ENCODE assay signal across 30 cellular contexts in genomic region chr20:9427430-9427829, GRCh38.
"Had no signal": no experiment of that assay in that cellular context is flagged by ENCODE, and none has a peak within 500 bp of the region (broad histone marks: within the 10 kb centered on the region; RNA-seq: fewer than 3 reads in every experiment).

No MANE protein-coding gene starts in this region.

- H3K36me3 Mint-ChIP-seq: activated naive CD4-positive, alpha-beta T cell treated with anti-CD3 and anti-CD28 coated beads, Interleukin-2, amount 10 ng/mL, durations not matched to agents 7 days and 5 days; activated naive CD4-positive, alpha-beta T cell treated with anti-CD3 and anti-CD28 coated beads, Interleukin-2, amount 50 U/mL, for 72 hours; activated naive CD8-positive, alpha-beta T cell treated with anti-CD3 and anti-CD28 coated beads, Interleukin-2, amount 10 ng/mL, durations not matched to agents 7 days and 5 days; WTC11 had no signal

- H3K27ac ChIP-seq: brain microvascular endothelial cell, coronary artery, esophagus muscularis mucosa, gastroesophageal sphincter, heart right ventricle, VCaP had no signal

- H3K4me1 Mint-ChIP-seq: activated CD4-positive, alpha-beta memory T cell treated with anti-CD3 and anti-CD28 coated beads, Interleukin-2, amount 10 ng/mL, durations not matched to agents 7 days and 5 days; activated CD4-positive, alpha-beta T cell treated with anti-CD3 and anti-CD28 coated beads, Interleukin-2, amount 10 ng/mL, durations not matched to agents 7 days and 5 days; activated naive CD4-positive, alpha-beta T cell treated with anti-CD3 and anti-CD28 coated beads, Interleukin-2, amount 10 ng/mL, durations not matched to agents 7 days and 5 days; activated naive CD8-positive, alpha-beta T cell treated with anti-CD3 and anti-CD28 coated beads, Interleukin-2, amount 10 ng/mL, durations not matched to agents 7 days and 5 days; central memory CD8-positive, alpha-beta T cell; WTC11 had no signal

- H3K27ac Mint-ChIP-seq: activated CD4-positive, alpha-beta memory T cell treated with anti-CD3 and anti-CD28 coated beads, Interleukin-2, amount 10 ng/mL, durations not matched to agents 7 days and 5 days; activated CD4-positive, alpha-beta T cell treated with anti-CD3 and anti-CD28 coated beads, Interleukin-2, amount 10 ng/mL, durations not matched to agents 7 days and 5 days; activated naive CD4-positive, alpha-beta T cell treated with anti-CD3 and anti-CD28 coated beads, Interleukin-2, amount 10 ng/mL, durations not matched to agents 7 days and 5 days; activated naive CD4-positive, alpha-beta T cell treated with anti-CD3 and anti-CD28 coated beads, Interleukin-2, amount 50 U/mL, for 72 hours; activated naive CD8-positive, alpha-beta T cell treated with anti-CD3 and anti-CD28 coated beads, Interleukin-2, amount 10 ng/mL, durations not matched to agents 7 days and 5 days; activated T-cell treated with anti-CD3 and anti-CD28 coated beads, Interleukin-2, amount 50 U/mL, for 24 hours; activated T-cell treated with anti-CD3 and anti-CD28 coated beads, Interleukin-2, amount 50 U/mL, for 72 hours; dendritic cell treated with granulocyte-macrophage colony-stimulating factor and Interleukin-4, amounts not matched to agents 40 ng/mL and 50 ng/mL, for 4 days; effector memory CD8-positive, alpha-beta T cell; WTC11 had no signal

- H3K9me3 ChIP-seq: esophagus muscularis mucosa, gastroesophageal sphincter, heart right ventricle had no signal

- H3K27me3 Mint-ChIP-seq: activated CD4-positive, alpha-beta memory T cell treated with anti-CD3 and anti-CD28 coated beads, Interleukin-2, amount 10 ng/mL, durations not matched to agents 7 days and 5 days; activated CD4-positive, alpha-beta T cell treated with anti-CD3 and anti-CD28 coated beads, Interleukin-2, amount 10 ng/mL, durations not matched to agents 7 days and 5 days; activated naive CD4-positive, alpha-beta T cell treated with anti-CD3 and anti-CD28 coated beads, Interleukin-2, amount 10 ng/mL, durations not matched to agents 7 days and 5 days; activated T-cell treated with anti-CD3 and anti-CD28 coated beads, Interleukin-2, amount 50 U/mL, for 24 hours; central memory CD8-positive, alpha-beta T cell; dendritic cell treated with granulocyte-macrophage colony-stimulating factor and Interleukin-4, amounts not matched to agents 40 ng/mL and 50 ng/mL, for 4 days; effector memory CD8-positive, alpha-beta T cell had no signal

- ATAC-seq: activated naive CD4-positive, alpha-beta T cell treated with anti-CD3 and anti-CD28 coated beads, Interleukin-2, amount 50 U/mL, for 72 hours; activated T-cell treated with anti-CD3 and anti-CD28 coated beads, Interleukin-2, amount 50 U/mL, for 72 hours; effector memory CD8-positive, alpha-beta T cell; gastroesophageal sphincter; WTC11 had no signal

- DNase-seq: activated CD4-positive, alpha-beta memory T cell treated with anti-CD3 and anti-CD28 coated beads, Interleukin-2, amount 10 ng/mL, durations not matched to agents 7 days and 5 days; activated CD4-positive, alpha-beta T cell treated with anti-CD3 and anti-CD28 coated beads for 1 hour; activated CD4-positive, alpha-beta T cell treated with anti-CD3 and anti-CD28 coated beads for 4 hours; activated CD4-positive, alpha-beta T cell treated with anti-CD3 and anti-CD28 coated beads, Interleukin-2, amount 10 ng/mL, durations not matched to agents 7 days and 5 days; activated CD4-positive, alpha-beta T cell treated with anti-CD3 and anti-CD28 coated beads, Interleukin-2, amount 50 U/mL, for 4 hours; activated CD8-positive, alpha-beta memory T cell treated with anti-CD3 and anti-CD28 coated beads, Interleukin-2, amount 50 U/mL, for 48 hours; activated gamma-delta T cell; activated naive CD4-positive, alpha-beta T cell; activated naive CD4-positive, alpha-beta T cell treated with anti-CD3 and anti-CD28 coated beads, Interleukin-2, amount 10 ng/mL, durations not matched to agents 7 days and 5 days; activated naive CD8-positive, alpha-beta T cell treated with anti-CD3 and anti-CD28 coated beads, Interleukin-2, amount 10 ng/mL, durations not matched to agents 7 days and 5 days; activated T-cell treated with anti-CD3 and anti-CD28 coated beads for 4 hours; activated T-cell treated with anti-CD3 and anti-CD28 coated beads, Interleukin-2, amount 50 U/mL, for 24 hours; activated T-cell treated with anti-CD3 and anti-CD28 coated beads, Interleukin-2, amount 50 U/mL, for 72 hours; amniotic stem cell; anterior cingulate cortex; brain microvascular endothelial cell; effector CD4-positive, alpha-beta T cell; effector memory CD8-positive, alpha-beta T cell; erythroblast; foreskin melanocyte; heart right ventricle; T-helper 2 cell had no signal

- H3K27me3 ChIP-seq: brain microvascular endothelial cell, esophagus muscularis mucosa, gastroesophageal sphincter, heart right ventricle had no signal

- H3K36me3 ChIP-seq: brain microvascular endothelial cell had no signal

- H3K4me3 Mint-ChIP-seq: activated CD4-positive, alpha-beta memory T cell treated with anti-CD3 and anti-CD28 coated beads, Interleukin-2, amount 10 ng/mL, durations not matched to agents 7 days and 5 days; activated CD4-positive, alpha-beta T cell treated with anti-CD3 and anti-CD28 coated beads, Interleukin-2, amount 10 ng/mL, durations not matched to agents 7 days and 5 days; activated naive CD4-positive, alpha-beta T cell treated with anti-CD3 and anti-CD28 coated beads, Interleukin-2, amount 10 ng/mL, durations not matched to agents 7 days and 5 days; activated naive CD8-positive, alpha-beta T cell treated with anti-CD3 and anti-CD28 coated beads, Interleukin-2, amount 10 ng/mL, durations not matched to agents 7 days and 5 days; activated T-cell treated with anti-CD3 and anti-CD28 coated beads, Interleukin-2, amount 50 U/mL, for 24 hours; activated T-cell treated with anti-CD3 and anti-CD28 coated beads, Interleukin-2, amount 50 U/mL, for 72 hours; central memory CD8-positive, alpha-beta T cell; dendritic cell treated with granulocyte-macrophage colony-stimulating factor and Interleukin-4, amounts not matched to agents 40 ng/mL and 50 ng/mL, for 4 days; effector memory CD8-positive, alpha-beta T cell; WTC11 had no signal

- H3K4me3 ChIP-seq: coronary artery, esophagus muscularis mucosa, gastroesophageal sphincter, heart right ventricle had no signal

- H3K9me3 Mint-ChIP-seq: activated CD4-positive, alpha-beta T cell treated with anti-CD3 and anti-CD28 coated beads, Interleukin-2, amount 10 ng/mL, durations not matched to agents 7 days and 5 days; activated naive CD4-positive, alpha-beta T cell treated with anti-CD3 and anti-CD28 coated beads, Interleukin-2, amount 10 ng/mL, durations not matched to agents 7 days and 5 days; activated naive CD4-positive, alpha-beta T cell treated with anti-CD3 and anti-CD28 coated beads, Interleukin-2, amount 50 U/mL, for 72 hours; activated naive CD8-positive, alpha-beta T cell treated with anti-CD3 and anti-CD28 coated beads, Interleukin-2, amount 10 ng/mL, durations not matched to agents 7 days and 5 days; activated T-cell treated with anti-CD3 and anti-CD28 coated beads, Interleukin-2, amount 50 U/mL, for 24 hours; activated T-cell treated with anti-CD3 and anti-CD28 coated beads, Interleukin-2, amount 50 U/mL, for 72 hours; central memory CD8-positive, alpha-beta T cell; dendritic cell treated with granulocyte-macrophage colony-stimulating factor and Interleukin-4, amounts not matched to agents 40 ng/mL and 50 ng/mL, for 4 days; effector memory CD8-positive, alpha-beta T cell; WTC11 had no signal

- H3K4me1 ChIP-seq: esophagus muscularis mucosa, gastroesophageal sphincter had no signal
